ENCODE assay signal across 16 cellular contexts in the genomic region with DNA sequence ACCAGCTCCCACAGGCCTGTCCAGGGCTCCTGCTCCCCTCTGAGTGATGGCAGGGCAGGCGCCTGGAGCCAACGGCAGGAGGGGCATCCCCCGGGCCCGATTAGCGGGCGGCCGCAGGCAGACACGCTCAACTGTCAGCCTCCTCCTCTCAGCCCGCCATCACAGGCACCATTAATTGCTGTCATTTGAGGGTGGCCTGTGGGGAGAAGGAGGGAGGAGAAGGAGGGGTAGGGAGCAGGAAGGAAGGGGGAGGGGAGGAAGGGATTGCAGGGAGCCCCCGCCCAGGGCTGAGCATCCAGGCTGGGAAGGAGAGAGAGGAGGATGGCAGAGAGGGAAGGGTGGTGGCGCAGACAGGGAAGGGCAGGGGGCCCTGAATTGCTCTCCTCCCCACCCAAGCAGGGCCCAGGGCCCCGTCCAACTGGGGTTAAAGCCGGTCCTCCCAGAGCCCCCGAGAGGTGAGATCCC. TPM values are rescaled to one million over a fixed set of nuclear protein-coding genes. Genes with fewer than 3 reads are reported as not detected.
DNase-seq lines count a peak whose midpoint lies in the region; ATAC-seq, FAIRE-seq and TF ChIP-seq lines count a peak whose summit lies in the region.
"Had no signal": no experiment of that assay in that cellular context is flagged by ENCODE, and none has a peak within 500 bp of the region (broad histone marks: within the 10 kb centered on the region; RNA-seq: fewer than 3 reads in every experiment).

No MANE protein-coding gene starts in this region.

- WGBS in GM12878 (ENCODE audit: insufficient coverage, insufficient replicate concordance, low lambda C conversion rate, missing lambda C conversion rate), result 98% methylated on average over 11 of the region's 14 CpGs
- WGBS in mesenchymal stem cell, result 43% methylated on average over 6 of the region's 14 CpGs

- no TSS peak for BruUV-seq in GM12878 (replicated peaks; lab: Mats Ljungman, UMichigan)

- peak overlapping the region; percentile 46 for H4K8ac ChIP-seq in mesenchymal stem cell (ENCODE audit: low read length)

- no peak overlapping the region for H2BK5ac ChIP-seq in mesenchymal stem cell (ENCODE audit: low read depth, low read length, poor library complexity, severe bottlenecking)

- H3K14ac ChIP-seq in mesenchymal stem cell (ENCODE audit: low read length in 2 of 2), result peak overlapping the region in 1 of 2 experiments; percentile 69

- no peak overlapping the region for H2AK5ac ChIP-seq in mesenchymal stem cell (ENCODE audit: low read length, severe bottlenecking)

- CTCF ChIA-PET in GM12878 (lab: Yijun Ruan, JAX), result no interaction called here
- CTCF ChIA-PET in CD8-positive, alpha-beta memory T cell (lab: Charles Lee), result no interaction called here

- POLR2A ChIA-PET in GM12878 (lab: Charles Lee), result no interaction called here
- POLR2A ChIA-PET in CD8-positive, alpha-beta memory T cell (lab: Charles Lee), result interaction anchor here (0.6 kb wide), 1 partner anchor 38 kb away, joined by 3 read pairs; no protein-coding TSS in a partner anchor

- peak overlapping the region; percentile 64 for H4K91ac ChIP-seq in mesenchymal stem cell (ENCODE audit: low read length)

- H3K36me3 ChIP-seq in GM12878 (ENCODE audit: control insufficient read depth in 2 of 2, insufficient read depth in 2 of 2, low read length in 1 of 2), result peaks cover 8 to 12% of the 10 kb centered on the region in 2 experiments; a peak in 3 of 4 replicates
- peaks cover 2 to 60% of the 10 kb centered on the region in 2 experiments for H3K36me3 ChIP-seq in mesenchymal stem cell (ENCODE audit: control insufficient read depth in 1 of 2, insufficient read depth in 2 of 2, low read depth in 1 of 2, low read length in 2 of 2)
- H3K36me3 ChIP-seq in CD8-positive, alpha-beta memory T cell (ENCODE audit: insufficient read depth, low read length), result no peaks in the 10 kb centered on the region

- H3K23ac ChIP-seq in mesenchymal stem cell (ENCODE audit: low read length in 2 of 2), result peak overlapping the region in 1 of 2 experiments; percentile 2

- H3K27me3 ChIP-seq in GM12878 (replicated peaks in 1 of 2; ENCODE audit: control insufficient read depth in 2 of 2, insufficient read depth in 2 of 2, low read length in 1 of 2) (no peaks in the 10 kb centered on the region), mesenchymal stem cell (ENCODE audit: control insufficient read depth in 1 of 2, insufficient read depth in 1 of 2, low read length in 2 of 2) (no peaks in the 10 kb centered on the region)
- no peaks in the 10 kb centered on the region for H3K27me3 ChIP-seq in CD8-positive, alpha-beta memory T cell (ENCODE audit: insufficient read depth, low read length, poor library complexity, severe bottlenecking)

- H3K9me3 ChIP-seq in GM12878 (replicated peaks; ENCODE audit: control insufficient read depth, insufficient read depth, low read length), result no peaks in the 10 kb centered on the region
- no peaks in the 10 kb centered on the region for H3K9me3 ChIP-seq in mesenchymal stem cell (ENCODE audit: control insufficient read depth, low read length)
- no peaks in the 10 kb centered on the region for H3K9me3 ChIP-seq in CD8-positive, alpha-beta memory T cell (ENCODE audit: low read length)

- H3K79me2 ChIP-seq in GM12878 (ENCODE audit: control insufficient read depth, insufficient read depth, low read length), result peaks cover 28% of the 10 kb centered on the region

- no peak for TF ChIP-seq POLR2A in GM12878 (IDR thresholded peaks at IDR 0.05; ENCODE audit: low read depth, low read length)

- H2BK120ac ChIP-seq in mesenchymal stem cell (ENCODE audit: low read depth, low read length), result peak overlapping the region; percentile 50

- H2AFZ ChIP-seq in GM12878 (ENCODE audit: control insufficient read depth, low read depth, low read length), result no peak overlapping the region
- no peak overlapping the region for H2AFZ ChIP-seq in mesenchymal stem cell (ENCODE audit: low read depth, low read length)
- H2AFZ ChIP-seq: GM23248 had no signal

- H3K4me1 ChIP-seq in GM12878 (ENCODE audit: control insufficient read depth, insufficient read depth, low read length) (no peaks in the 10 kb centered on the region), mesenchymal stem cell (ENCODE audit: control insufficient read depth, insufficient read depth, low read depth, low read length) (peaks cover 61% of the 10 kb centered on the region)
- no peaks in the 10 kb centered on the region for H3K4me1 ChIP-seq in CD8-positive, alpha-beta memory T cell (ENCODE audit: insufficient read depth, low read length)

- H2BK12ac ChIP-seq in mesenchymal stem cell (ENCODE audit: low read length in 2 of 2), result peak overlapping the region in 1 of 2 experiments; percentile 37

- H3K9ac ChIP-seq in GM12878 (ENCODE audit: control insufficient read depth, insufficient read depth, low read length) (no peak overlapping the region), mesenchymal stem cell (ENCODE audit: low read length) (no peak overlapping the region)
- H3K9ac ChIP-seq: GM23248 had no signal

- no peak for ATAC-seq in GM12878
- ATAC-seq in activated T-helper 17 cell treated with anti-CD3 and anti-CD28 coated beads, Interleukin-2, amount 50 U/mL, for 72 hours (replicated peaks), result no peak

- peak overlapping the region; percentile 60 for H2BK15ac ChIP-seq in mesenchymal stem cell (ENCODE audit: low read depth, poor library complexity, severe bottlenecking)

- H3K27me3 Mint-ChIP-seq in CD8-positive, alpha-beta memory T cell, result no peaks in the 10 kb centered on the region
- H3K27me3 Mint-ChIP-seq in activated T-helper 17 cell treated with anti-CD3 and anti-CD28 coated beads, Interleukin-2, amount 50 U/mL, for 72 hours, result no peaks in the 10 kb centered on the region
- H3K27me3 Mint-ChIP-seq: activated naive CD8-positive, alpha-beta T cell had no signal

- no peaks in the 10 kb centered on the region for H3K9me3 Mint-ChIP-seq in CD8-positive, alpha-beta memory T cell
- H3K9me3 Mint-ChIP-seq in activated T-helper 17 cell treated with anti-CD3 and anti-CD28 coated beads, Interleukin-2, amount 50 U/mL, for 72 hours, result no peaks in the 10 kb centered on the region

- H3K4me3 ChIP-seq in GM12878, result no peak overlapping the region
- no peak overlapping the region for H3K4me3 ChIP-seq in mesenchymal stem cell (ENCODE audit: insufficient read depth in 1 of 2, low read depth in 1 of 2, low read length in 2 of 2)
- no peak overlapping the region for H3K4me3 ChIP-seq in CD8-positive, alpha-beta memory T cell (ENCODE audit: low read length)
- H3K4me3 ChIP-seq: GM23248 had no signal

- H3K4me2 ChIP-seq in GM12878 (ENCODE audit: control insufficient read depth, insufficient read depth), result no peak overlapping the region
- no peak overlapping the region for H3K4me2 ChIP-seq in mesenchymal stem cell (ENCODE audit: low read length, poor library complexity, severe bottlenecking)

- intact Hi-C loops in GM12878 (cut with micrococcal nuclease; ENCODE audit: unreplicated experiment), result no loop called here

- FAIRE-seq in GM12878 (lab: Jason Lieb, UNC), result no peak

- H4K20me1 ChIP-seq in GM12878 (ENCODE audit: control insufficient read depth, insufficient read depth), result peaks cover 7% of the 10 kb centered on the region

- no peak overlapping the region for H3K27ac ChIP-seq in GM12878 (ENCODE audit: control insufficient read depth, insufficient read depth)
- H3K27ac ChIP-seq in mesenchymal stem cell (ENCODE audit: low read length, poor library complexity, severe bottlenecking), result no peak overlapping the region
- H3K27ac ChIP-seq in CD8-positive, alpha-beta memory T cell (ENCODE audit: low read depth, low read length), result no peak overlapping the region
- H3K27ac ChIP-seq: GM23248 had no signal

- in situ Hi-C loops in GM12878 (cut with MboI), result no loop called here

- H3K4me1 Mint-ChIP-seq in CD8-positive, alpha-beta memory T cell, result peaks cover 8 to 28% (median 16%) of the 10 kb centered on the region in 3 donors
- peaks cover 10% of the 10 kb centered on the region for H3K4me1 Mint-ChIP-seq in activated T-helper 17 cell treated with anti-CD3 and anti-CD28 coated beads, Interleukin-2, amount 50 U/mL, for 72 hours

- no peak for TF ChIP-seq EP300 in GM12878 (IDR thresholded peaks at IDR 0.05; ENCODE audit: borderline replicate concordance in 1 of 2, control insufficient read depth in 1 of 2, low read depth in 2 of 2, low read length in 2 of 2)

- H3K79me1 ChIP-seq in mesenchymal stem cell (replicated peaks; ENCODE audit: low read length, poor library complexity, severe bottlenecking), result peaks cover 20% of the 10 kb centered on the region

- H3K27ac Mint-ChIP-seq in CD8-positive, alpha-beta memory T cell, result no peak overlapping the region
- no peak overlapping the region for H3K27ac Mint-ChIP-seq in activated T-helper 17 cell treated with anti-CD3 and anti-CD28 coated beads, Interleukin-2, amount 50 U/mL, for 72 hours
- H3K27ac Mint-ChIP-seq: activated naive CD8-positive, alpha-beta T cell had no signal

- H3K4me3 Mint-ChIP-seq in CD8-positive, alpha-beta memory T cell, result no peak overlapping the region
- no peak overlapping the region for H3K4me3 Mint-ChIP-seq in activated T-helper 17 cell treated with anti-CD3 and anti-CD28 coated beads, Interleukin-2, amount 50 U/mL, for 72 hours
- H3K4me3 Mint-ChIP-seq: activated naive CD8-positive, alpha-beta T cell had no signal

- no peak for TF ChIP-seq RAD21 in GM12878 (IDR thresholded peaks at IDR 0.05; ENCODE audit: insufficient read depth, low read depth, low read length)

- peak overlapping the region in 1 of 2 experiments; percentile 61 for H3K18ac ChIP-seq in mesenchymal stem cell (ENCODE audit: low read depth in 1 of 2, low read length in 2 of 2)

- peak; percentile 37 for DNase-seq in COR-L47 (lab: John Stamatoyannopoulos, UW)
- DNase-seq in NCI-H2107 (lab: John Stamatoyannopoulos, UW), result peak; percentile 49
- DNase-seq in GM12878 (ENCODE audit: low read depth, low spot score), result no peak
- peak; percentile 57 for DNase-seq in mesenchymal stem cell
- no peak for DNase-seq in activated CD4-positive, alpha-beta T cell treated with anti-CD3 and anti-CD28 coated beads, Interleukin-2, amount 50 U/mL, for 1 hour
- DNase-seq in CD8-positive, alpha-beta memory T cell, result no peak
- no peak for DNase-seq in glomerular visceral epithelial cell (ENCODE audit: extremely low spot score)
- DNase-seq: activated CD8-positive, alpha-beta memory T cell treated with anti-CD3 and anti-CD28 coated beads for 24 hours; cerebellar nuclear complex; erythroblast; GM23248; midbrain; SHP77; stimulated activated CD4-positive, alpha-beta T cell treated with anti-CD3 and anti-CD28 coated beads, Interleukin-1b, Interleukin-23, amount 100 ng/mL, for 48 hours had no signal

- H3K36me3 Mint-ChIP-seq in CD8-positive, alpha-beta memory T cell, result peaks cover 0 to 38% (median 4%) of the 10 kb centered on the region in 3 donors
- H3K36me3 Mint-ChIP-seq in activated T-helper 17 cell treated with anti-CD3 and anti-CD28 coated beads, Interleukin-2, amount 50 U/mL, for 72 hours (ENCODE audit: low read depth), result peaks cover 7% of the 10 kb centered on the region
- H3K36me3 Mint-ChIP-seq: activated naive CD8-positive, alpha-beta T cell had no signal

- SMC1A ChIA-PET in GM12878 (lab: Charles Lee; ENCODE audit: uncharacterized antibody, unreplicated experiment), result no interaction called here

- no peak for TF ChIP-seq CTCF in GM12878 (IDR thresholded peaks at IDR 0.05 in 2 of 3, conservative IDR thresholded peaks at IDR 0.05 in 1 of 3; ENCODE audit: control insufficient read depth in 2 of 3, extremely low read depth in 1 of 3, insufficient read depth in 1 of 3, low read depth in 3 of 3, low read length in 3 of 3)

- RAD21 ChIA-PET in GM12878 (lab: Charles Lee; ENCODE audit: unreplicated experiment), result no interaction called here

- H3K4ac ChIP-seq in mesenchymal stem cell (ENCODE audit: low read depth in 1 of 2, low read length in 2 of 2), result peak overlapping the region in 1 of 2 experiments; percentile 13

RNA-seq across cellular contexts. Expression of a gene that starts 36.1 kb away (rescaled TPM):
- 166 and 195 TPM in 2 replicates for total RNA-seq in GM12878 (2013; cell fraction: nucleolus; rRNA removed)
- 12.8 and 18.6 TPM in 2 replicates for total RNA-seq in GM12878 (2014; rRNA removed)
- total RNA-seq in GM12878 (2014; rRNA removed; fragmentation: Illumina TruSeq; extraction: Trizol), result 7.2 and 8.6 TPM in 2 replicates
- 164 and 179 TPM in 2 replicates for total RNA-seq in GM12878 (2021)
- 25.4 TPM for polyA plus RNA-seq in GM12878 (2011; ENCODE audit: low read depth)
- 2.6 and 4.2 TPM in 2 replicates for polyA plus RNA-seq in GM12878 (2011; rRNA removed)
- 6.2 and 8.2 TPM in 2 replicates for polyA plus RNA-seq in GM12878 (2011; cell fraction: cytosol; rRNA removed)
- 44.5 and 72.5 TPM in 2 replicates for polyA plus RNA-seq in GM12878 (2011; cell fraction: nucleus; rRNA removed)
- 79.0 and 103 TPM in 2 replicates for polyA plus RNA-seq in GM12878 (2012)
- 10.2 and 17.4 TPM in 2 replicates for polyA plus RNA-seq in GM12878 (2014; fragmentation: Illumina TruSeq; extraction: Trizol)
- under 1 TPM; 0.43 to 0.60 TPM for polyA plus RNA-seq in GM12878 (2014; fragmentation: Nextera tagmentation; extraction: Ambion mirVana)
- 41.1 and 63.1 TPM in 2 replicates for polyA plus RNA-seq in GM12878 (2014; rRNA removed)
- polyA plus RNA-seq in GM12878 (2016; fragmentation: Nextera tagmentation; extraction: Ambion mirVana), result 10 to 100 TPM; 12.7 to 17.1 TPM
- polyA minus RNA-seq in GM12878 (2011; rRNA and poly(A)+ RNA removed), result 33.4 and 33.8 TPM in 2 replicates
- polyA minus RNA-seq in GM12878 (2011; cell fraction: cytosol; rRNA and poly(A)+ RNA removed), result 26.9 and 42.9 TPM in 2 replicates
- 23.1 and 47.3 TPM in 2 replicates for polyA minus RNA-seq in GM12878 (2011; cell fraction: nucleus; rRNA and poly(A)+ RNA removed)
- polyA plus RNA-seq in mesenchymal stem cell (2013, experiment 1 of 2), result 120 TPM
- polyA plus RNA-seq in mesenchymal stem cell (2013, experiment 2 of 2), result 113 TPM
- 10 to 100 TPM; 96.6 to 97.4 TPM for total RNA-seq in CD8-positive, alpha-beta memory T cell
- polyA plus RNA-seq in CD8-positive, alpha-beta memory T cell, result 16.7 TPM
- total RNA-seq in activated T-helper 17 cell treated with anti-CD3 and anti-CD28 coated beads, Interleukin-2, amount 50 U/mL, for 72 hours, result 10 to 100 TPM; 72.8 to 87.8 TPM

Comparison
In these comparisons a context has a peak if more than half of its experiments do, and no peak if none do; other contexts are left out.
1. DNase-seq: peak in COR-L47 (single experiment), NCI-H2107 (single experiment) and mesenchymal stem cell (single experiment); none in GM12878 (single experiment), activated CD4-positive, alpha-beta T cell treated with anti-CD3 and anti-CD28 coated beads, Interleukin-2, amount 50 U/mL, for 1 hour (single experiment), CD8-positive, alpha-beta memory T cell (0 of 5) and glomerular visceral epithelial cell (single experiment).